In genomic region chr17:1688405-1688804, GRCh38 we compare ENCODE assay signal across 2 cellular contexts.
TF ChIP-seq lines count a peak whose summit lies in the region.

No MANE protein-coding gene starts in this region.

TF ChIP-seq in A549, 52 proteins besides CTCF, POLR2A, EP300 and RAD21:
- TF ChIP-seq ZC3H11A (IDR thresholded peaks at IDR 0.05), result peak; percentile 59
TF ChIP-seq in A549: peak in this region for 1; not testable (repeated sequence) for 51.

TF ChIP-seq in HepG2, 621 proteins besides CTCF, POLR2A, EP300 and RAD21:
- 0 out of 2 replicates have a peak, but pooled peaks have one; percentile 25 for TF ChIP-seq RARA (CRISPR knock-in tag; IDR thresholded peaks at IDR 0.05)
- TF ChIP-seq BCL6 (CRISPR knock-in tag; IDR thresholded peaks at IDR 0.05), result peak; percentile 68
